Comparison of ENCODE assay signal across 1 cellular context in the genomic region with DNA sequence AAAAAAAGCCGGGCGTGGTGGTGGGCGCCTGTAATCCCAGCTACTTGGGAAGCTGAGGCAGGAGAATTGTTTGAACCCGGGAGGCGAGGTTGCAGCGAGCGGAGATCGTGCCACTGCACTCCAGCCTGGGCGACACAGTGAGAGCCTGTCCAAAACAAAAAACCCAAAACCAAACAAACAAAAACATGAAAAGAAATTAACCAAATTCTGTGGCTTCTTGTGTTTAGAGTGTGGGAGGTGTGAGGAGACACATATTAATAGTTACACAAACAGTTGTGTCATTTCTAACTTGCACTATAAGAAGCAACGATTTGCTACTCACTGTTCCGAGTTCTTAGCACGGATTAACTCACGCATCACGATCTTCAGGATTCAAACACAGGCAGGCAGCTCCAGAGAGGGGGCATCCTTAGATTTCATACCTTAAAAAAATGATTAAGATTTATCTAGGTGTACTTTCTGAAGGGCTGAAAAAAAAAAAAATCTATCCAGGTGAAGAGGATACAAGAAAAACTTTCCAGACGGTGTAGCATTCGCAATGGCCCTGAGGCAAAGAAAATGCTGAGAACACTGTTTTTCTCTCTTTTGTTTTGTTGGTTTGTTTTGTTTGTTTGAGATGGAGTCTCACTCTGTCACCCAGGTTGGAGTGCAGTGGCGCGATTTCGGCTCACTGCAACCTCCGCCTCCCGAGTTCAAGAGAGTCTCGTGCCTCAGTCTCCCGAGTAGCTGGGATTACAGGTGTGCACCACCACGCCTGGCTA.
TF ChIP-seq lines count a peak whose summit lies in the region.

No MANE protein-coding gene starts in this region.

TF ChIP-seq in K562, 482 proteins besides CTCF, POLR2A, EP300 and RAD21 (continued from another document and continues in another):
- TF ChIP-seq, protein P1, sequence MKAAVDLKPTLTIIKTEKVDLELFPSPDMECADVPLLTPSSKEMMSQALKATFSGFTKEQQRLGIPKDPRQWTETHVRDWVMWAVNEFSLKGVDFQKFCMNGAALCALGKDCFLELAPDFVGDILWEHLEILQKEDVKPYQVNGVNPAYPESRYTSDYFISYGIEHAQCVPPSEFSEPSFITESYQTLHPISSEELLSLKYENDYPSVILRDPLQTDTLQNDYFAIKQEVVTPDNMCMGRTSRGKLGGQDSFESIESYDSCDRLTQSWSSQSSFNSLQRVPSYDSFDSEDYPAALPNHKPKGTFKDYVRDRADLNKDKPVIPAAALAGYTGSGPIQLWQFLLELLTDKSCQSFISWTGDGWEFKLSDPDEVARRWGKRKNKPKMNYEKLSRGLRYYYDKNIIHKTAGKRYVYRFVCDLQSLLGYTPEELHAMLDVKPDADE (conservative IDR thresholded peaks at IDR 0.05; ENCODE audit: control insufficient read depth, low read depth, low read length), result no peak
- no peak for TF ChIP-seq U2AF1 (optimal IDR thresholded peaks at IDR 0.05; ENCODE audit: low read depth, low read length)
- TF ChIP-seq NCOA6 (IDR thresholded peaks at IDR 0.05), result no peak
- peak; percentile 77 for TF ChIP-seq C11orf30 (IDR thresholded peaks at IDR 0.05; ENCODE audit: low read depth)
- TF ChIP-seq, protein P2, sequence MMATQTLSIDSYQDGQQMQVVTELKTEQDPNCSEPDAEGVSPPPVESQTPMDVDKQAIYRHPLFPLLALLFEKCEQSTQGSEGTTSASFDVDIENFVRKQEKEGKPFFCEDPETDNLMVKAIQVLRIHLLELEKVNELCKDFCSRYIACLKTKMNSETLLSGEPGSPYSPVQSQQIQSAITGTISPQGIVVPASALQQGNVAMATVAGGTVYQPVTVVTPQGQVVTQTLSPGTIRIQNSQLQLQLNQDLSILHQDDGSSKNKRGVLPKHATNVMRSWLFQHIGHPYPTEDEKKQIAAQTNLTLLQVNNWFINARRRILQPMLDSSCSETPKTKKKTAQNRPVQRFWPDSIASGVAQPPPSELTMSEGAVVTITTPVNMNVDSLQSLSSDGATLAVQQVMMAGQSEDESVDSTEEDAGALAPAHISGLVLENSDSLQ (IDR thresholded peaks at IDR 0.05), result no peak
- no peak for TF ChIP-seq TRIM24 (IDR thresholded peaks at IDR 0.05)
- TF ChIP-seq NRF1 (conservative IDR thresholded peaks at IDR 0.05 in 1 of 2, IDR thresholded peaks at IDR 0.05 in 1 of 2), result 0 out of 4 replicates have a peak, but pooled peaks of 1 of the 2 experiments have one; percentile 6
- TF ChIP-seq, protein P3, sequence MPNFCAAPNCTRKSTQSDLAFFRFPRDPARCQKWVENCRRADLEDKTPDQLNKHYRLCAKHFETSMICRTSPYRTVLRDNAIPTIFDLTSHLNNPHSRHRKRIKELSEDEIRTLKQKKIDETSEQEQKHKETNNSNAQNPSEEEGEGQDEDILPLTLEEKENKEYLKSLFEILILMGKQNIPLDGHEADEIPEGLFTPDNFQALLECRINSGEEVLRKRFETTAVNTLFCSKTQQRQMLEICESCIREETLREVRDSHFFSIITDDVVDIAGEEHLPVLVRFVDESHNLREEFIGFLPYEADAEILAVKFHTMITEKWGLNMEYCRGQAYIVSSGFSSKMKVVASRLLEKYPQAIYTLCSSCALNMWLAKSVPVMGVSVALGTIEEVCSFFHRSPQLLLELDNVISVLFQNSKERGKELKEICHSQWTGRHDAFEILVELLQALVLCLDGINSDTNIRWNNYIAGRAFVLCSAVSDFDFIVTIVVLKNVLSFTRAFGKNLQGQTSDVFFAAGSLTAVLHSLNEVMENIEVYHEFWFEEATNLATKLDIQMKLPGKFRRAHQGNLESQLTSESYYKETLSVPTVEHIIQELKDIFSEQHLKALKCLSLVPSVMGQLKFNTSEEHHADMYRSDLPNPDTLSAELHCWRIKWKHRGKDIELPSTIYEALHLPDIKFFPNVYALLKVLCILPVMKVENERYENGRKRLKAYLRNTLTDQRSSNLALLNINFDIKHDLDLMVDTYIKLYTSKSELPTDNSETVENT (CRISPR knock-in tag; IDR thresholded peaks at IDR 0.05), result no peak
- TF ChIP-seq ZNF436 (CRISPR knock-in tag; IDR thresholded peaks at IDR 0.05), result no peak
- TF ChIP-seq ZNF124 (CRISPR knock-in tag; IDR thresholded peaks at IDR 0.05), result no peak
- no peak for TF ChIP-seq HDGF (IDR thresholded peaks at IDR 0.05)
- TF ChIP-seq, protein P4, sequence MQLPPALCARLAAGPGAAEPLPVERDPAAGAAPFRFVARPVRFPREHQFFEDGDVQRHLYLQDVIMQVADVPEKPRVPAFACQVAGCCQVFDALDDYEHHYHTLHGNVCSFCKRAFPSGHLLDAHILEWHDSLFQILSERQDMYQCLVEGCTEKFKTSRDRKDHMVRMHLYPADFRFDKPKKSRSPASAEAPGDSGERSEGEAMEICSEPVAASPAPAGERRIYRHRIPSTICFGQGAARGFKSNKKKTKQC (CRISPR knock-in tag; IDR thresholded peaks at IDR 0.05), result no peak
- no peak for TF ChIP-seq PML (IDR thresholded peaks at IDR 0.05; ENCODE audit: low read length)
- no peak for TF ChIP-seq ARHGAP35 (IDR thresholded peaks at IDR 0.05; ENCODE audit: partially characterized antibody)
- TF ChIP-seq, protein P5, sequence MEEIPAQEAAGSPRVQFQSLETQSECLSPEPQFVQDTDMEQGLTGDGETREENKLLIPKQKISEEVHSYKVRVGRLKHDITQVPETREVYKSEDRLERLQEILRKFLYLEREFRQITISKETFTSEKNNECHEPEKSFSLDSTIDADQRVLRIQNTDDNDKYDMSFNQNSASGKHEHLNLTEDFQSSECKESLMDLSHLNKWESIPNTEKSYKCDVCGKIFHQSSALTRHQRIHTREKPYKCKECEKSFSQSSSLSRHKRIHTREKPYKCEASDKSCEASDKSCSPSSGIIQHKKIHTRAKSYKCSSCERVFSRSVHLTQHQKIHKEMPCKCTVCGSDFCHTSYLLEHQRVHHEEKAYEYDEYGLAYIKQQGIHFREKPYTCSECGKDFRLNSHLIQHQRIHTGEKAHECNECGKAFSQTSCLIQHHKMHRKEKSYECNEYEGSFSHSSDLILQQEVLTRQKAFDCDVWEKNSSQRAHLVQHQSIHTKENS (CRISPR knock-in tag; IDR thresholded peaks at IDR 0.05), result no peak
- 0 out of 2 replicates have a peak, but pooled peaks have one; percentile 5 for TF ChIP-seq GABPA (tag; conservative IDR thresholded peaks at IDR 0.05; ENCODE audit: low read depth)
- TF ChIP-seq BDP1 (IDR thresholded peaks at IDR 0.05; ENCODE audit: insufficient read depth, insufficient read length), result no peak
- no peak for TF ChIP-seq FOXP1 (CRISPR knock-in tag; IDR thresholded peaks at IDR 0.05)
- no peak for TF ChIP-seq ZNF583 (CRISPR knock-in tag; IDR thresholded peaks at IDR 0.05)
- TF ChIP-seq, protein P6, sequence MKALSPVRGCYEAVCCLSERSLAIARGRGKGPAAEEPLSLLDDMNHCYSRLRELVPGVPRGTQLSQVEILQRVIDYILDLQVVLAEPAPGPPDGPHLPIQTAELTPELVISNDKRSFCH (CRISPR knock-in tag; IDR thresholded peaks at IDR 0.05), result no peak
- TF ChIP-seq, protein P6 (tag; IDR thresholded peaks at IDR 0.05), result no peak
- TF ChIP-seq ETV5 (CRISPR knock-in tag; IDR thresholded peaks at IDR 0.05; ENCODE audit: low read depth), result no peak
- no peak for TF ChIP-seq SRSF1 (IDR thresholded peaks at IDR 0.05; ENCODE audit: low read depth, low read length)
- peak; percentile 32; the same call in 1 of the 2 replicates for TF ChIP-seq SMARCA5 (IDR thresholded peaks at IDR 0.05)
- no peak for TF ChIP-seq ZNF589 (CRISPR knock-in tag; IDR thresholded peaks at IDR 0.05; ENCODE audit: low read depth)
- TF ChIP-seq ZNF316 (IDR thresholded peaks at IDR 0.05), result peak; percentile 85
- TF ChIP-seq MXI1 (IDR thresholded peaks at IDR 0.05; ENCODE audit: low read depth, low read length), result no peak
- no peak for TF ChIP-seq FOXJ3 (CRISPR knock-in tag; IDR thresholded peaks at IDR 0.05)
- no peak for TF ChIP-seq PRPF4 (IDR thresholded peaks at IDR 0.05; ENCODE audit: insufficient read depth, low read depth, low read length, poor library complexity, severe bottlenecking)
- no peak for TF ChIP-seq SPI1 (IDR thresholded peaks at IDR 0.05; ENCODE audit: borderline replicate concordance, low read depth, low read length)
- TF ChIP-seq SOX6 (IDR thresholded peaks at IDR 0.05), result no peak
- no peak for TF ChIP-seq SRSF9 (IDR thresholded peaks at IDR 0.05; ENCODE audit: borderline replicate concordance, low read depth, low read length)
- no peak for TF ChIP-seq PHB2 (IDR thresholded peaks at IDR 0.05; ENCODE audit: low read depth)
- TF ChIP-seq SAFB2 (IDR thresholded peaks at IDR 0.05; ENCODE audit: borderline replicate concordance, low read depth, low read length, severe bottlenecking), result no peak
- TF ChIP-seq SRSF7 (optimal IDR thresholded peaks at IDR 0.05; ENCODE audit: low read depth, low read length), result no peak
- TF ChIP-seq ZNF282 (CRISPR knock-in tag; IDR thresholded peaks at IDR 0.05), result no peak
- no peak for TF ChIP-seq PYGO2 (tag; IDR thresholded peaks at IDR 0.05)
- no peak for TF ChIP-seq LEF1 (IDR thresholded peaks at IDR 0.05)
- TF ChIP-seq CBX2 (IDR thresholded peaks at IDR 0.05; ENCODE audit: insufficient read depth, low read length, poor library complexity, severe bottlenecking), result no peak
- TF ChIP-seq ETV6 (IDR thresholded peaks at IDR 0.05; ENCODE audit: borderline replicate concordance in 1 of 2, low read depth in 2 of 2, low read length in 1 of 2), result no peak
- TF ChIP-seq ETV6 (CRISPR knock-in tag; IDR thresholded peaks at IDR 0.05; ENCODE audit: borderline replicate concordance), result no peak
- no peak for TF ChIP-seq ZNF445 (CRISPR knock-in tag; IDR thresholded peaks at IDR 0.05; ENCODE audit: low read depth)
- no peak for TF ChIP-seq RBM34 (IDR thresholded peaks at IDR 0.05; ENCODE audit: borderline replicate concordance, insufficient read depth, low read length)
- TF ChIP-seq, protein P7, sequence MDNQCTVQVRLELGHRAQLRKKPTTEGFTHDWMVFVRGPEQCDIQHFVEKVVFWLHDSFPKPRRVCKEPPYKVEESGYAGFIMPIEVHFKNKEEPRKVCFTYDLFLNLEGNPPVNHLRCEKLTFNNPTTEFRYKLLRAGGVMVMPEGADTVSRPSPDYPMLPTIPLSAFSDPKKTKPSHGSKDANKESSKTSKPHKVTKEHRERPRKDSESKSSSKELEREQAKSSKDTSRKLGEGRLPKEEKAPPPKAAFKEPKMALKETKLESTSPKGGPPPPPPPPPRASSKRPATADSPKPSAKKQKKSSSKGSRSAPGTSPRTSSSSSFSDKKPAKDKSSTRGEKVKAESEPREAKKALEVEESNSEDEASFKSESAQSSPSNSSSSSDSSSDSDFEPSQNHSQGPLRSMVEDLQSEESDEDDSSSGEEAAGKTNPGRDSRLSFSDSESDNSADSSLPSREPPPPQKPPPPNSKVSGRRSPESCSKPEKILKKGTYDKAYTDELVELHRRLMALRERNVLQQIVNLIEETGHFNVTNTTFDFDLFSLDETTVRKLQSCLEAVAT (IDR thresholded peaks at IDR 0.05), result peak in 1 of 2 experiments; percentile 96; a peak in 2 of 4 replicates
- no peak for TF ChIP-seq RUNX1 (IDR thresholded peaks at IDR 0.05; ENCODE audit: low read depth)
- no peak for TF ChIP-seq ZNF232 (CRISPR knock-in tag; IDR thresholded peaks at IDR 0.05)
- TF ChIP-seq CHD4 (IDR thresholded peaks at IDR 0.05; ENCODE audit: insufficient read depth, insufficient replicate concordance, low read depth, low read length, poor library complexity, severe bottlenecking), result no peak
- TF ChIP-seq CBFB (CRISPR knock-in tag; IDR thresholded peaks at IDR 0.05), result no peak
- no peak for TF ChIP-seq ZBTB8A (IDR thresholded peaks at IDR 0.05; ENCODE audit: partially characterized antibody)
- TF ChIP-seq, protein P8, sequence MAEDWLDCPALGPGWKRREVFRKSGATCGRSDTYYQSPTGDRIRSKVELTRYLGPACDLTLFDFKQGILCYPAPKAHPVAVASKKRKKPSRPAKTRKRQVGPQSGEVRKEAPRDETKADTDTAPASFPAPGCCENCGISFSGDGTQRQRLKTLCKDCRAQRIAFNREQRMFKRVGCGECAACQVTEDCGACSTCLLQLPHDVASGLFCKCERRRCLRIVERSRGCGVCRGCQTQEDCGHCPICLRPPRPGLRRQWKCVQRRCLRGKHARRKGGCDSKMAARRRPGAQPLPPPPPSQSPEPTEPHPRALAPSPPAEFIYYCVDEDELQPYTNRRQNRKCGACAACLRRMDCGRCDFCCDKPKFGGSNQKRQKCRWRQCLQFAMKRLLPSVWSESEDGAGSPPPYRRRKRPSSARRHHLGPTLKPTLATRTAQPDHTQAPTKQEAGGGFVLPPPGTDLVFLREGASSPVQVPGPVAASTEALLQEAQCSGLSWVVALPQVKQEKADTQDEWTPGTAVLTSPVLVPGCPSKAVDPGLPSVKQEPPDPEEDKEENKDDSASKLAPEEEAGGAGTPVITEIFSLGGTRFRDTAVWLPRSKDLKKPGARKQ (CRISPR knock-in tag; IDR thresholded peaks at IDR 0.05), result peak; percentile 86; the same call in 1 of the 2 replicates
- TF ChIP-seq ATF7 (IDR thresholded peaks at IDR 0.05), result no peak
- TF ChIP-seq SMARCA4 (IDR thresholded peaks at IDR 0.05), result peak; percentile 21; the same call in 1 of the 2 replicates
- no peak for TF ChIP-seq PHB (CRISPR knock-in tag; IDR thresholded peaks at IDR 0.05)
- no peak for TF ChIP-seq HDAC6 (IDR thresholded peaks at IDR 0.05; ENCODE audit: low read depth, low read length)
- no peak for TF ChIP-seq BCL6 (CRISPR knock-in tag; IDR thresholded peaks at IDR 0.05)
- no peak for TF ChIP-seq NEUROD1 (IDR thresholded peaks at IDR 0.05; ENCODE audit: borderline replicate concordance, low read depth, low read length, partially characterized antibody)
- TF ChIP-seq BRD9 (IDR thresholded peaks at IDR 0.05; ENCODE audit: low read depth, partially characterized antibody), result no peak
- TF ChIP-seq ERF (CRISPR knock-in tag; IDR thresholded peaks at IDR 0.05), result no peak
- no peak for TF ChIP-seq CBFA2T3 (IDR thresholded peaks at IDR 0.05)
- no peak for TF ChIP-seq MED1 (CRISPR knock-in tag; IDR thresholded peaks at IDR 0.05; ENCODE audit: borderline replicate concordance)
- no peak for TF ChIP-seq TEAD2 (tag; IDR thresholded peaks at IDR 0.05)
- TF ChIP-seq THRAP3 (IDR thresholded peaks at IDR 0.05; ENCODE audit: borderline replicate concordance), result peak; percentile 76; the same call in 1 of the 2 replicates
- TF ChIP-seq BCOR (IDR thresholded peaks at IDR 0.05), result peak; percentile 11; the same call in 1 of the 2 replicates
- no peak for TF ChIP-seq MAFF (IDR thresholded peaks at IDR 0.05; ENCODE audit: low read length)
- TF ChIP-seq TRIM28 (IDR thresholded peaks at IDR 0.05), result 0 out of 2 replicates have a peak, but pooled peaks have one; percentile 16
- no peak for TF ChIP-seq HCFC1 (IDR thresholded peaks at IDR 0.05; ENCODE audit: low read depth, low read length)
- TF ChIP-seq MCM3 (IDR thresholded peaks at IDR 0.05), result no peak
- TF ChIP-seq, protein P9, sequence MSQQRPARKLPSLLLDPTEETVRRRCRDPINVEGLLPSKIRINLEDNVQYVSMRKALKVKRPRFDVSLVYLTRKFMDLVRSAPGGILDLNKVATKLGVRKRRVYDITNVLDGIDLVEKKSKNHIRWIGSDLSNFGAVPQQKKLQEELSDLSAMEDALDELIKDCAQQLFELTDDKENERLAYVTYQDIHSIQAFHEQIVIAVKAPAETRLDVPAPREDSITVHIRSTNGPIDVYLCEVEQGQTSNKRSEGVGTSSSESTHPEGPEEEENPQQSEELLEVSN (IDR thresholded peaks at IDR 0.05; ENCODE audit: borderline replicate concordance in 1 of 2, extremely low read depth in 1 of 2, insufficient read depth in 1 of 2, insufficient read length in 1 of 2, low read depth in 1 of 2, low read length in 1 of 2, poor library complexity in 1 of 2, severe bottlenecking in 1 of 2), result no peak
- TF ChIP-seq SMAD2 (IDR thresholded peaks at IDR 0.05; ENCODE audit: low read depth, low read length), result no peak
- TF ChIP-seq ZNF165 (CRISPR knock-in tag; IDR thresholded peaks at IDR 0.05; ENCODE audit: borderline replicate concordance), result no peak
